Comparison of ENCODE assay signal across 10 cellular contexts in the genomic region with DNA sequence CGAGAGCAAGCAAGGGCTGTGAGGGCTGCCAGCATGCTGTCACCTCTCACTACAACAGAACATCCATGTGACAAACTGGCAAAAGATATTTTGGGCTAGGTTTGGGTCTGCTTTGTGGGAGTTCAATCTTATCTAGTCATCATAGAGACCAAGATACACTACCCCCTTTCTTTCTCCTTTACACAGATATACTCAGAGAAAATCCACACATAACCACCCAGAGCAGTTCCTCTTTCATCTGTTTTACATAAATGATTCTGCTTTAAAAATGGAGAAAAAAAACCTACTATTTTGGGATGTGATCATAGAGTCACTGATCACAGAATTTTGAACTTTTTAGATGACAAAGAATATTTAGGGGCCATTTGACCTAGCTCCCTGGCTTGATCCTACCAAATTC. TPM values are rescaled to one million over a fixed set of nuclear protein-coding genes. Genes with fewer than 3 reads are reported as not detected.
DNase-seq lines count a peak whose midpoint lies in the region; ATAC-seq and TF ChIP-seq lines count a peak whose summit lies in the region.
"Had no signal": no experiment of that assay in that cellular context is flagged by ENCODE, and none has a peak within 500 bp of the region (broad histone marks: within the 10 kb centered on the region; RNA-seq: fewer than 3 reads in every experiment).

No MANE protein-coding gene starts in this region.

- H3K27ac ChIP-seq in GM23338 (ENCODE audit: low read depth): no peak overlapping the region
- no peak overlapping the region for H3K27ac ChIP-seq in neuronal stem cell (replicated peaks; ENCODE audit: low read length)
- H3K27ac ChIP-seq: right atrium auricular region had no signal

- no CpG with 5 or more reads among the region's 1 CpG for whole genome bisulfite sequencing in neuronal stem cell (ENCODE audit: extremely low coverage in 2 of 2, insufficient read length in 2 of 2, insufficient replicate concordance in 1 of 2), 2 donors

- no peaks in the 10 kb centered on the region for H3K9me3 ChIP-seq in neuronal stem cell (replicated peaks in 1 of 2; ENCODE audit: control insufficient read depth in 2 of 2, insufficient read depth in 1 of 2, low read depth in 1 of 2, low read length in 2 of 2)
- no peaks in the 10 kb centered on the region for H3K9me3 ChIP-seq in Caco-2
- H3K9me3 ChIP-seq: right atrium auricular region had no signal

- H3K9ac ChIP-seq in neuronal stem cell (ENCODE audit: low read depth, low read length, poor library complexity): no peak overlapping the region

- DNase-seq in GM23338 (ENCODE audit: low spot score) (no peak), neuronal stem cell (ENCODE audit: low spot score) (no peak), Caco-2 (no peak), NCI-H2029 (lab: John Stamatoyannopoulos, UW) (no peak), cortex of kidney (lab: John Stamatoyannopoulos, UW) (no peak)
- DNase-seq: NCI-H1694 had no signal

- intact Hi-C loops in Caco-2 (cut with micrococcal nuclease; ENCODE audit: unreplicated experiment): no loop called here

- H3K36me3 ChIP-seq in GM23338 (ENCODE audit: insufficient read depth): no peaks in the 10 kb centered on the region
- H3K36me3 ChIP-seq in neuronal stem cell (replicated peaks in 1 of 2; ENCODE audit: control insufficient read depth in 2 of 2, insufficient read depth in 2 of 2, low read length in 2 of 2): no peaks in the 10 kb centered on the region
- H3K36me3 ChIP-seq in Caco-2 (ENCODE audit: control insufficient read depth, insufficient read depth, low read length): no peaks in the 10 kb centered on the region
- H3K36me3 ChIP-seq: right atrium auricular region had no signal

- TF ChIP-seq CTCF in GM23338 (conservative IDR thresholded peaks at IDR 0.05; ENCODE audit: low read depth in 2 of 2): no peak
- TF ChIP-seq CTCF in Caco-2 (IDR thresholded peaks at IDR 0.05; ENCODE audit: insufficient read depth in 1 of 2, low read depth in 1 of 2, low read length in 1 of 2, severe bottlenecking in 1 of 2, unreplicated experiment in 1 of 2): no peak

- H3K4me2 ChIP-seq in GM23338 (no peak overlapping the region), neuronal stem cell (ENCODE audit: insufficient read depth, low read length, poor library complexity, severe bottlenecking) (no peak overlapping the region)

- H3K27me3 Mint-ChIP-seq in GM23338 (ENCODE audit: insufficient read depth, low read depth, poor library complexity) (peaks cover 6% of the 10 kb centered on the region), Caco-2 (ENCODE audit: insufficient read depth, unreplicated experiment) (no peaks in the 10 kb centered on the region)

- H2AFZ ChIP-seq in GM23338: 0 out of 2 replicates have a peak overlapping the region, but pooled peaks have one; percentile 69
- no peak overlapping the region for H2AFZ ChIP-seq in neuronal stem cell (ENCODE audit: low read length)

- H3K4me3 Mint-ChIP-seq in GM23338 (no peak overlapping the region), Caco-2 (ENCODE audit: unreplicated experiment) (no peak overlapping the region)
- H3K4me3 Mint-ChIP-seq: activated T-helper 1 cell treated with anti-CD3 and anti-CD28 coated beads, Interleukin-12 subunit alpha, Interleukin-12 subunit beta, Interleukin-2, Interleukin-4 antibody, amounts not matched to agents 30 ng/mL and 10 ng/mL and 1 ng/mL, durations not matched to agents 14 hours and 24 hours and 36 hours had no signal

- no TSS peak for BruUV-seq in Caco-2 (replicated peaks; lab: Mats Ljungman, UMichigan)

- H3K27me3 ChIP-seq in GM23338 (ENCODE audit: insufficient read depth) (no peaks in the 10 kb centered on the region), neuronal stem cell (ENCODE audit: control insufficient read depth in 3 of 3, insufficient read depth in 3 of 3, low read depth in 1 of 3, low read length in 3 of 3) (no peaks in the 10 kb centered on the region), Caco-2 (replicated peaks; ENCODE audit: control insufficient read depth, insufficient read depth, low read length) (no peaks in the 10 kb centered on the region)
- H3K27me3 ChIP-seq: right atrium auricular region had no signal

- no peaks in the 10 kb centered on the region for H3K9me2 ChIP-seq in GM23338 (ENCODE audit: insufficient read depth)

- H3K4me3 ChIP-seq in GM23338: no peak overlapping the region
- no peak overlapping the region for H3K4me3 ChIP-seq in neuronal stem cell (ENCODE audit: low read length in 2 of 2)
- H3K4me3 ChIP-seq in Caco-2 (ENCODE audit: low read depth, low read length): no peak overlapping the region
- H3K4me3 ChIP-seq: right atrium auricular region had no signal

- H3K4me1 ChIP-seq in GM23338 (ENCODE audit: insufficient read depth): peaks cover 11% of the 10 kb centered on the region
- H3K4me1 ChIP-seq in neuronal stem cell (ENCODE audit: control insufficient read depth in 2 of 2, insufficient read depth in 1 of 2, low read depth in 1 of 2, low read length in 2 of 2): peaks cover 0 to 8% of the 10 kb centered on the region in 2 donors
- no peaks in the 10 kb centered on the region for H3K4me1 ChIP-seq in Caco-2
- H3K4me1 ChIP-seq: right atrium auricular region had no signal

- no peak overlapping the region for H4K91ac ChIP-seq in neuronal stem cell (ENCODE audit: low read depth, low read length, poor library complexity)

- H2BK15ac ChIP-seq in neuronal stem cell (ENCODE audit: low read length): no peak overlapping the region

- CTCF ChIA-PET in Caco-2 (lab: Charles Lee): no interaction called here

- H3K79me2 ChIP-seq in GM23338 (replicated peaks; ENCODE audit: insufficient read depth): no peaks in the 10 kb centered on the region

- H3K79me1 ChIP-seq in neuronal stem cell (ENCODE audit: low read depth, low read length): no peaks in the 10 kb centered on the region

- no peak overlapping the region for H3K23ac ChIP-seq in neuronal stem cell (ENCODE audit: low read depth, low read length, poor library complexity)

- no peaks in the 10 kb centered on the region for H4K20me1 ChIP-seq in GM23338 (replicated peaks; ENCODE audit: insufficient read depth)

- H2AK5ac ChIP-seq in neuronal stem cell (ENCODE audit: low read depth, low read length): peak overlapping the region; percentile 19

- no peak overlapping the region for H2BK12ac ChIP-seq in neuronal stem cell (ENCODE audit: low read length)

- no peak overlapping the region for H3K27ac Mint-ChIP-seq in GM23338
- H3K27ac Mint-ChIP-seq in Caco-2 (ENCODE audit: unreplicated experiment): no peak overlapping the region
- H3K27ac Mint-ChIP-seq: activated T-helper 1 cell treated with anti-CD3 and anti-CD28 coated beads, Interleukin-12 subunit alpha, Interleukin-12 subunit beta, Interleukin-2, Interleukin-4 antibody, amounts not matched to agents 30 ng/mL and 10 ng/mL and 1 ng/mL, durations not matched to agents 14 hours and 24 hours and 36 hours had no signal

- H2BK120ac ChIP-seq in neuronal stem cell (ENCODE audit: low read depth, low read length): no peak overlapping the region

- no peak overlapping the region for H3K14ac ChIP-seq in neuronal stem cell (ENCODE audit: low read length)

- peaks cover 9% of the 10 kb centered on the region; the same call in 2 of the 3 replicates for H3K36me3 Mint-ChIP-seq in GM23338 (ENCODE audit: low read depth)
- no peaks in the 10 kb centered on the region for H3K36me3 Mint-ChIP-seq in Caco-2 (ENCODE audit: insufficient read depth, unreplicated experiment)

- H3F3A ChIP-seq in GM23338 (replicated peaks; ENCODE audit: low read depth): no peaks in the 10 kb centered on the region

- no peak overlapping the region for H3K4ac ChIP-seq in neuronal stem cell (ENCODE audit: low read length)

- no peak overlapping the region for H4K8ac ChIP-seq in neuronal stem cell (ENCODE audit: low read depth, low read length)

- ATAC-seq in GM18909 (IDR thresholded peaks at IDR 0.05; ENCODE audit: poor library complexity, unreplicated experiment): peak; percentile 86
- ATAC-seq in GM23338: no peak
- ATAC-seq in HG03378 (IDR thresholded peaks at IDR 0.05; ENCODE audit: unreplicated experiment): peak; percentile 90

- H3K18ac ChIP-seq in neuronal stem cell (ENCODE audit: low read length): no peak overlapping the region

- no peak overlapping the region for H2BK5ac ChIP-seq in neuronal stem cell (ENCODE audit: low read length)

- POLR2A ChIA-PET in Caco-2 (lab: Charles Lee): no interaction called here

- H3K9me3 Mint-ChIP-seq in GM23338: peaks cover 7% of the 10 kb centered on the region; the same call in 2 of the 3 replicates
- peaks cover 7% of the 10 kb centered on the region for H3K9me3 Mint-ChIP-seq in Caco-2 (ENCODE audit: unreplicated experiment)
- H3K9me3 Mint-ChIP-seq: activated T-helper 1 cell treated with anti-CD3 and anti-CD28 coated beads, Interleukin-12 subunit alpha, Interleukin-12 subunit beta, Interleukin-2, Interleukin-4 antibody, amounts not matched to agents 30 ng/mL and 10 ng/mL and 1 ng/mL, durations not matched to agents 14 hours and 24 hours and 36 hours had no signal

- H3K4me1 Mint-ChIP-seq in GM23338 (peaks cover 17% of the 10 kb centered on the region), Caco-2 (ENCODE audit: low read depth, unreplicated experiment) (peaks cover 4% of the 10 kb centered on the region)

TF ChIP-seq in GM23338, 12 proteins besides CTCF, POLR2A, EP300 and RAD21 (continues in another document):
- TF ChIP-seq, protein P1, sequence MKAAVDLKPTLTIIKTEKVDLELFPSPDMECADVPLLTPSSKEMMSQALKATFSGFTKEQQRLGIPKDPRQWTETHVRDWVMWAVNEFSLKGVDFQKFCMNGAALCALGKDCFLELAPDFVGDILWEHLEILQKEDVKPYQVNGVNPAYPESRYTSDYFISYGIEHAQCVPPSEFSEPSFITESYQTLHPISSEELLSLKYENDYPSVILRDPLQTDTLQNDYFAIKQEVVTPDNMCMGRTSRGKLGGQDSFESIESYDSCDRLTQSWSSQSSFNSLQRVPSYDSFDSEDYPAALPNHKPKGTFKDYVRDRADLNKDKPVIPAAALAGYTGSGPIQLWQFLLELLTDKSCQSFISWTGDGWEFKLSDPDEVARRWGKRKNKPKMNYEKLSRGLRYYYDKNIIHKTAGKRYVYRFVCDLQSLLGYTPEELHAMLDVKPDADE (IDR thresholded peaks at IDR 0.05): no peak
- no peak for TF ChIP-seq POLR2AphosphoS5 (IDR thresholded peaks at IDR 0.05; ENCODE audit: low read depth)
- no peak for TF ChIP-seq ZNF114 (CRISPR knock-in tag; IDR thresholded peaks at IDR 0.05)
- no peak for TF ChIP-seq NANOG (IDR thresholded peaks at IDR 0.05; ENCODE audit: borderline replicate concordance)

RNA-seq across cellular contexts. Expression of a gene that starts 16.8 kb away (rescaled TPM):
- 156 and 164 TPM in 2 replicates for total RNA-seq in GM23338 (2014; rRNA removed; shearing (Covaris generic))
- 235 and 245 TPM in 2 replicates for polyA plus RNA-seq in GM23338 (2016; fragmentation: Nextera tagmentation; extraction: Ambion mirVana)
- 141 TPM for polyA plus RNA-seq in neuronal stem cell (2013, experiment 1 of 2)
- polyA plus RNA-seq in neuronal stem cell (2013, experiment 2 of 2): 150 TPM
- 76.8 and 77.3 TPM in 2 replicates for total RNA-seq in Caco-2 (2022)
